In genomic region chr20:8132632-8133587, GRCh38 we compare ENCODE assay signal across 8 cellular contexts. TPM values are rescaled to one million over a fixed set of nuclear protein-coding genes. Genes with fewer than 3 reads are reported as not detected.
DNase-seq lines count a peak whose midpoint lies in the region; ATAC-seq and TF ChIP-seq lines count a peak whose summit lies in the region.

No MANE protein-coding gene starts in this region.

- no peaks in the 10 kb centered on the region for H3K9me3 ChIP-seq in AG04450 (ENCODE audit: control insufficient read depth, insufficient read depth, low read length)

- no peaks in the 10 kb centered on the region for H3K9me3 Mint-ChIP-seq in activated T-cell treated with anti-CD3 and anti-CD28 coated beads, Interleukin-2, amount 50 U/mL, for 72 hours
- H3K9me3 Mint-ChIP-seq in glutamatergic neuron (ENCODE audit: unreplicated experiment) = no peaks in the 10 kb centered on the region

- H3K27ac Mint-ChIP-seq in activated T-cell treated with anti-CD3 and anti-CD28 coated beads, Interleukin-2, amount 50 U/mL, for 72 hours = no peak overlapping the region
- no peak overlapping the region for H3K27ac Mint-ChIP-seq in glutamatergic neuron (ENCODE audit: unreplicated experiment)

- H3K36me3 ChIP-seq in H7 (replicated peaks; ENCODE audit: control insufficient read depth, insufficient read depth, low read length) = no peaks in the 10 kb centered on the region

- POLR2A ChIA-PET in AG04450 (lab: Yijun Ruan, JAX) = no interaction called here

- no peak for DNase-seq in AG04450 (ENCODE audit: low read depth, low spot score)
- peak; percentile 66 for DNase-seq in H7
- DNase-seq in activated T-cell treated with anti-CD3 and anti-CD28 coated beads, Interleukin-2, amount 50 U/mL, for 72 hours = peak; percentile 24 to 30
- no peak for DNase-seq in glutamatergic neuron
- peak in 32 of 56 donors; percentile 6 to 61 (median 28) for DNase-seq in nucleus accumbens (lab: John Stamatoyannopoulos, UW)
- DNase-seq in NCI-H2081 treated with DMSO at 0.1 percent for 48 hours (lab: John Stamatoyannopoulos, UW) = no peak
- no peak for DNase-seq in NCI-H1048 (lab: John Stamatoyannopoulos, UW)

- H3K36me3 Mint-ChIP-seq in activated T-cell treated with anti-CD3 and anti-CD28 coated beads, Interleukin-2, amount 50 U/mL, for 72 hours (ENCODE audit: insufficient read depth in 2 of 2) = no peaks in the 10 kb centered on the region
- no peaks in the 10 kb centered on the region for H3K36me3 Mint-ChIP-seq in glutamatergic neuron (ENCODE audit: unreplicated experiment)

- ATAC-seq in activated T-cell treated with anti-CD3 and anti-CD28 coated beads, Interleukin-2, amount 50 U/mL, for 72 hours (replicated peaks in 1 of 2) = peak in 1 of 2 donors; percentile 21
- ATAC-seq in GM21515 (IDR thresholded peaks at IDR 0.05; ENCODE audit: unreplicated experiment) = no peak

- no peak overlapping the region for H3K27ac ChIP-seq in AG04450 (ENCODE audit: low read depth, low read length)

- TF ChIP-seq CTCF in AG04450 (IDR thresholded peaks at IDR 0.05; ENCODE audit: low read depth, low read length) (no peak), glutamatergic neuron (IDR thresholded peaks at IDR 0.05; ENCODE audit: partially characterized antibody, unreplicated experiment) (no peak)

- H3K4me3 Mint-ChIP-seq in activated T-cell treated with anti-CD3 and anti-CD28 coated beads, Interleukin-2, amount 50 U/mL, for 72 hours = peak overlapping the region; percentile 83
- H3K4me3 Mint-ChIP-seq in glutamatergic neuron (ENCODE audit: unreplicated experiment) = peak overlapping the region; percentile 86

- H3K27me3 ChIP-seq in AG04450 (ENCODE audit: control insufficient read depth, insufficient read depth, low read length) (no peaks in the 10 kb centered on the region), H7 (ENCODE audit: control insufficient read depth, insufficient read depth, low read length) (peaks cover 29% of the 10 kb centered on the region)

- CTCF ChIA-PET in AG04450 (lab: Charles Lee) = interaction anchor here (1.1 to 3.9 kb wide), 4 partner anchors 256 to 589 kb away, joined by 4 to 59 read pairs (median 33); no protein-coding TSS in a partner anchor

- H3K4me3 ChIP-seq in AG04450 (ENCODE audit: low read depth, low read length) (peak overlapping the region; percentile 75), H7 (ENCODE audit: insufficient read depth, low read depth, low read length) (peak overlapping the region; percentile 60)

- H3K4me1 Mint-ChIP-seq in activated T-cell treated with anti-CD3 and anti-CD28 coated beads, Interleukin-2, amount 50 U/mL, for 72 hours (ENCODE audit: low read depth) = peaks cover 18% of the 10 kb centered on the region
- peaks cover 3% of the 10 kb centered on the region for H3K4me1 Mint-ChIP-seq in glutamatergic neuron (ENCODE audit: low read depth, unreplicated experiment)

- H3K27me3 Mint-ChIP-seq in activated T-cell treated with anti-CD3 and anti-CD28 coated beads, Interleukin-2, amount 50 U/mL, for 72 hours (ENCODE audit: low read depth) = peaks cover 49% of the 10 kb centered on the region
- H3K27me3 Mint-ChIP-seq in glutamatergic neuron (ENCODE audit: unreplicated experiment) = no peaks in the 10 kb centered on the region

RNA-seq across cellular contexts. Expression of gene PLCB1, which starts 0.8 kb away (rescaled TPM):
- polyA plus RNA-seq in AG04450 (2011; rRNA removed) = 12.3 and 16.4 TPM in 2 replicates
- polyA minus RNA-seq in AG04450 (2011; rRNA and poly(A)+ RNA removed) = 23.4 and 35.0 TPM in 2 replicates
- total RNA-seq in H7 (2014; rRNA removed; shearing (Covaris generic)) = 5.8 and 13.3 TPM in 2 replicates
- 1 to 10 TPM; 3.2 to 3.4 TPM for total RNA-seq in activated T-cell treated with anti-CD3 and anti-CD28 coated beads, Interleukin-2, amount 50 U/mL, for 72 hours
- 37.4 TPM for total RNA-seq in glutamatergic neuron (ENCODE audit: unreplicated experiment)

Comparison
In these comparisons a context has a peak if more than half of its experiments do, and no peak if none do; other contexts are left out.
1. DNase-seq: peak in H7 (single experiment), activated T-cell treated with anti-CD3 and anti-CD28 coated beads, Interleukin-2, amount 50 U/mL, for 72 hours (2 of 2) and nucleus accumbens (32 of 56); none in AG04450 (single experiment), glutamatergic neuron (single experiment), NCI-H2081 treated with DMSO at 0.1 percent for 48 hours (single experiment) and NCI-H1048 (single experiment).